ENCODE assay signal across 14 cellular contexts in genomic region chr10:76429331-76429625, GRCh38.
DNase-seq lines count a peak whose midpoint lies in the region; ATAC-seq and TF ChIP-seq lines count a peak whose summit lies in the region.
"Had no signal": no experiment of that assay in that cellular context is flagged by ENCODE, and none has a peak within 500 bp of the region (broad histone marks: within the 10 kb centered on the region; RNA-seq: fewer than 3 reads in every experiment).

No MANE protein-coding gene starts in this region.

- no peaks in the 10 kb centered on the region for H3K36me3 Mint-ChIP-seq in activated T-helper 17 cell treated with anti-CD3 and anti-CD28 coated beads, Interleukin-2, amount 50 U/mL, for 72 hours (ENCODE audit: low read depth)
- H3K36me3 Mint-ChIP-seq in activated naive CD4-positive, alpha-beta T cell treated with anti-CD3 and anti-CD28 coated beads, Interleukin-2, amount 50 U/mL, for 72 hours = no peaks in the 10 kb centered on the region

- in situ Hi-C loops in IMR-90 (cut with MboI; ENCODE audit: low sequenced_read_pairs) = no loop called here

- TF ChIP-seq RAD21 in IMR-90 (IDR thresholded peaks at IDR 0.05; ENCODE audit: low read length) = no peak

- DNase-seq in IMR-90 = no peak
- DNase-seq in SK-N-DZ (ENCODE audit: low spot score) = peak; percentile 79
- no peak for DNase-seq in mesendoderm
- no peak for DNase-seq in thoracic aorta (ENCODE audit: low spot score)
- DNase-seq in activated naive CD4-positive, alpha-beta T cell treated with anti-CD3 and anti-CD28 coated beads, Interleukin-2, amount 50 U/mL, for 72 hours (ENCODE audit: low spot score in 2 of 2) = no peak
- no peak for DNase-seq in prostate gland (ENCODE audit: low spot score)
- DNase-seq: activated effector memory CD4-positive, alpha-beta T cell treated with Interleukin-2 at 50 U/mL for 16 hours; MM.1S; NCI-H524; nephron progenitor cell had no signal

- H3K4ac ChIP-seq in IMR-90 (ENCODE audit: low read depth, low read length) (peak overlapping the region; percentile 83), mesendoderm (ENCODE audit: low read depth, low read length) (peak overlapping the region; percentile 94)

- intact Hi-C loops in IMR-90 (cut with micrococcal nuclease) (loop anchor here (5.0 kb wide), 1 partner anchor 92 kb away; no protein-coding TSS in a partner anchor), prostate gland (cut with DNase I) (no loop called here)

- no CpG with 5 or more reads among the region's 7 CpGs for WGBS in IMR-90 (ENCODE audit: extremely low coverage in 2 of 2, insufficient read length in 1 of 2), 2 experiments
- no CpG with 5 or more reads among the region's 7 CpGs for WGBS in mesendoderm (ENCODE audit: extremely low coverage, insufficient coverage, low lambda C conversion rate)
- WGBS in prostate gland = 60% methylated on average over 7 of the region's 7 CpGs

- H3K27me3 ChIP-seq in IMR-90 (ENCODE audit: control insufficient read depth, insufficient read depth, low read length) (no peaks in the 10 kb centered on the region), mesendoderm (ENCODE audit: insufficient read depth, low read length, poor library complexity) (no peaks in the 10 kb centered on the region), thoracic aorta (replicated peaks; ENCODE audit: insufficient read depth) (no peaks in the 10 kb centered on the region), prostate gland (replicated peaks; ENCODE audit: insufficient read depth) (no peaks in the 10 kb centered on the region)

- no peaks in the 10 kb centered on the region for H3K9me3 ChIP-seq in IMR-90 (ENCODE audit: control insufficient read depth, insufficient read depth, low read length)
- H3K9me3 ChIP-seq in thoracic aorta = no peaks in the 10 kb centered on the region
- H3K9me3 ChIP-seq in prostate gland = no peaks in the 10 kb centered on the region

- H3K27ac ChIP-seq in IMR-90 (ENCODE audit: insufficient read depth, low read length) (no peak overlapping the region; the same call in 1 of the 2 replicates), mesendoderm (ENCODE audit: low read depth, low read length) (no peak overlapping the region), thoracic aorta (peak overlapping the region; percentile 81 to 93), prostate gland (no peak overlapping the region)
- H3K27ac ChIP-seq: epithelial cell of prostate had no signal

- H2AK5ac ChIP-seq in IMR-90 (ENCODE audit: low read depth, low read length) (no peak overlapping the region; the same call in 1 of the 2 replicates), mesendoderm (ENCODE audit: low read length) (no peak overlapping the region)

- no peak overlapping the region for H2AK9ac ChIP-seq in IMR-90 (replicated peaks; ENCODE audit: low read depth, low read length, poor library complexity)

- dilution Hi-C loops in IMR-90 (cut with HindIII; ENCODE audit: low sequenced_read_pairs, unreplicated experiment) = no loop called here

- no peaks in the 10 kb centered on the region for H3K27me3 Mint-ChIP-seq in activated T-helper 17 cell treated with anti-CD3 and anti-CD28 coated beads, Interleukin-2, amount 50 U/mL, for 72 hours

- CTCF ChIA-PET in IMR-90 (lab: Yijun Ruan, JAX) = interaction anchor here (0.6 to 0.7 kb wide), 2 partner anchors 149 to 570 kb away, joined by 3 to 10 read pairs; no protein-coding TSS in a partner anchor

- H3K4me2 ChIP-seq in IMR-90 (ENCODE audit: low read depth, low read length) (no peak overlapping the region), mesendoderm (ENCODE audit: low read length) (no peak overlapping the region)

- peak overlapping the region; percentile 95 for H2BK120ac ChIP-seq in IMR-90 (ENCODE audit: low read depth, low read length)
- H2BK120ac ChIP-seq in mesendoderm (ENCODE audit: low read depth, low read length) = no peak overlapping the region

- H3K27ac Mint-ChIP-seq in activated T-helper 17 cell treated with anti-CD3 and anti-CD28 coated beads, Interleukin-2, amount 50 U/mL, for 72 hours = no peak overlapping the region
- H3K27ac Mint-ChIP-seq in activated naive CD4-positive, alpha-beta T cell treated with anti-CD3 and anti-CD28 coated beads, Interleukin-2, amount 50 U/mL, for 72 hours = no peak overlapping the region
- H3K27ac Mint-ChIP-seq: nephron progenitor cell had no signal

- H4K5ac ChIP-seq in IMR-90 (ENCODE audit: low read depth, low read length) = 0 out of 2 replicates have a peak overlapping the region, but pooled peaks have one; percentile 38
- no peak overlapping the region for H4K5ac ChIP-seq in mesendoderm (ENCODE audit: low read length)

- peak overlapping the region; percentile 94 for H2BK5ac ChIP-seq in IMR-90 (ENCODE audit: low read depth, low read length, poor library complexity, severe bottlenecking)
- no peak overlapping the region for H2BK5ac ChIP-seq in mesendoderm (ENCODE audit: low read length)

- no peaks in the 10 kb centered on the region for H4K20me1 ChIP-seq in IMR-90 (ENCODE audit: insufficient read depth, low read length)

- H3K18ac ChIP-seq in IMR-90 (ENCODE audit: low read depth, low read length) = peak overlapping the region; percentile 43; the same call in 1 of the 2 replicates
- H3K18ac ChIP-seq in mesendoderm (ENCODE audit: low read length) = peak overlapping the region; percentile 31

- no peak overlapping the region for H3K4me3 Mint-ChIP-seq in activated T-helper 17 cell treated with anti-CD3 and anti-CD28 coated beads, Interleukin-2, amount 50 U/mL, for 72 hours
- H3K4me3 Mint-ChIP-seq: nephron progenitor cell had no signal

- no peak for TF ChIP-seq CTCF in IMR-90 (conservative IDR thresholded peaks at IDR 0.05; ENCODE audit: low read depth, low read length)
- TF ChIP-seq CTCF in thoracic aorta (IDR thresholded peaks at IDR 0.05) = no peak
- TF ChIP-seq CTCF in prostate gland (IDR thresholded peaks at IDR 0.05) = no peak

- H3K14ac ChIP-seq in IMR-90 (replicated peaks; ENCODE audit: low read depth, low read length) = peak overlapping the region; percentile 69

- POLR2A ChIA-PET in IMR-90 (lab: Charles Lee; ENCODE audit: unreplicated experiment) = no interaction called here

- H3K9me1 ChIP-seq in IMR-90 (ENCODE audit: insufficient read depth, low read length) = peaks cover 13% of the 10 kb centered on the region

- H4K8ac ChIP-seq in IMR-90 (ENCODE audit: low read depth in 2 of 2, low read length in 2 of 2) (peak overlapping the region; percentile 14 to 76; a peak in 3 of 4 replicates), mesendoderm (ENCODE audit: low read depth, low read length) (no peak overlapping the region)

- peak overlapping the region; percentile 13; the same call in 1 of the 2 replicates for H3K56ac ChIP-seq in IMR-90 (ENCODE audit: extremely low read depth, insufficient read depth, low read length)
- H3K56ac ChIP-seq in mesendoderm (ENCODE audit: low read length) = no peak overlapping the region

- H2BK15ac ChIP-seq in IMR-90 (ENCODE audit: low read depth, low read length) (peak overlapping the region; percentile 81; the same call in 2 of the 3 replicates), mesendoderm (replicated peaks; ENCODE audit: low read depth) (no peak overlapping the region)

- H3K79me1 ChIP-seq in IMR-90 (ENCODE audit: low read depth in 1 of 2, low read length in 2 of 2) (no peaks in the 10 kb centered on the region), mesendoderm (ENCODE audit: low read length) (no peaks in the 10 kb centered on the region)

- ATAC-seq in IMR-90 (ENCODE audit: low read depth) (no peak), thoracic aorta (ENCODE audit: insufficient number of reproducible peaks, low FRiP score, low read depth) (no peak)
- no peak for ATAC-seq in activated T-helper 17 cell treated with anti-CD3 and anti-CD28 coated beads, Interleukin-2, amount 50 U/mL, for 72 hours (replicated peaks)
- no peak for ATAC-seq in activated naive CD4-positive, alpha-beta T cell treated with anti-CD3 and anti-CD28 coated beads, Interleukin-2, amount 50 U/mL, for 72 hours
- ATAC-seq: activated CD4-positive, CD25-positive, alpha-beta regulatory T cell treated with anti-CD3 and anti-CD28 coated beads, Interleukin-2, amount 50 U/mL, for 24 hours had no signal

- H3K9me3 Mint-ChIP-seq in activated T-helper 17 cell treated with anti-CD3 and anti-CD28 coated beads, Interleukin-2, amount 50 U/mL, for 72 hours = peaks cover 4% of the 10 kb centered on the region
- H3K9me3 Mint-ChIP-seq in activated naive CD4-positive, alpha-beta T cell treated with anti-CD3 and anti-CD28 coated beads, Interleukin-2, amount 50 U/mL, for 72 hours = peaks cover 0 to 7% of the 10 kb centered on the region in 2 donors

- H2AFZ ChIP-seq in IMR-90 (replicated peaks; ENCODE audit: low read length, poor library complexity) = no peak overlapping the region

- no TSS peak for BruUV-seq in IMR-90 (replicated peaks; lab: Mats Ljungman, UMichigan)

- H3K23ac ChIP-seq in IMR-90 (ENCODE audit: low read depth, low read length) (no peak overlapping the region; the same call in 1 of the 2 replicates), mesendoderm (ENCODE audit: low read length) (no peak overlapping the region)

- no peaks in the 10 kb centered on the region for H3K36me3 ChIP-seq in IMR-90 (ENCODE audit: control insufficient read depth, insufficient read depth, low read length)
- no peaks in the 10 kb centered on the region for H3K36me3 ChIP-seq in mesendoderm (ENCODE audit: control insufficient read depth, insufficient read depth, low read length)
- H3K36me3 ChIP-seq in thoracic aorta = no peaks in the 10 kb centered on the region
- no peaks in the 10 kb centered on the region for H3K36me3 ChIP-seq in prostate gland

- no peaks in the 10 kb centered on the region for H3K4me1 Mint-ChIP-seq in activated T-helper 17 cell treated with anti-CD3 and anti-CD28 coated beads, Interleukin-2, amount 50 U/mL, for 72 hours

- no peak for TF ChIP-seq POLR2A in IMR-90 (IDR thresholded peaks at IDR 0.05; ENCODE audit: low read depth, low read length)
- no peak for TF ChIP-seq POLR2A in prostate gland (IDR thresholded peaks at IDR 0.05)

- H2BK20ac ChIP-seq in IMR-90 (ENCODE audit: low read depth, low read length) = peak overlapping the region; percentile 96

- H3K79me2 ChIP-seq in mesendoderm (ENCODE audit: control insufficient read depth, insufficient read depth, low read length) = no peaks in the 10 kb centered on the region

- H3K9ac ChIP-seq in IMR-90 (ENCODE audit: low read depth, low read length) (no peak overlapping the region), mesendoderm (ENCODE audit: low read length) (no peak overlapping the region)

- H3K4me1 ChIP-seq in IMR-90 (ENCODE audit: control insufficient read depth, insufficient read depth, low read length) (peaks cover 21% of the 10 kb centered on the region), mesendoderm (ENCODE audit: control insufficient read depth, low read depth, low read length) (peaks cover 19% of the 10 kb centered on the region), thoracic aorta (ENCODE audit: control insufficient read depth in 1 of 2, low read depth in 2 of 2) (peaks cover 26 to 58% of the 10 kb centered on the region in 2 donors), prostate gland (replicated peaks) (no peaks in the 10 kb centered on the region)

- H4K91ac ChIP-seq in IMR-90 (ENCODE audit: insufficient read depth, low read depth, low read length) = peak overlapping the region; percentile 81

- no peak overlapping the region for H3K4me3 ChIP-seq in IMR-90 (ENCODE audit: insufficient read depth, low read depth, low read length)
- no peak overlapping the region for H3K4me3 ChIP-seq in mesendoderm (ENCODE audit: low read length)
- H3K4me3 ChIP-seq in thoracic aorta = peak overlapping the region; percentile 38
- no peak overlapping the region for H3K4me3 ChIP-seq in prostate gland
- H3K4me3 ChIP-seq: lung had no signal

Comparison
In these comparisons a context has a peak if more than half of its experiments do, and no peak if none do; other contexts are left out.
1. H3K27ac ChIP-seq: peak in thoracic aorta (2 of 2); none in IMR-90 (single experiment), mesendoderm (single experiment) and prostate gland (0 of 2).